In the genomic region with DNA sequence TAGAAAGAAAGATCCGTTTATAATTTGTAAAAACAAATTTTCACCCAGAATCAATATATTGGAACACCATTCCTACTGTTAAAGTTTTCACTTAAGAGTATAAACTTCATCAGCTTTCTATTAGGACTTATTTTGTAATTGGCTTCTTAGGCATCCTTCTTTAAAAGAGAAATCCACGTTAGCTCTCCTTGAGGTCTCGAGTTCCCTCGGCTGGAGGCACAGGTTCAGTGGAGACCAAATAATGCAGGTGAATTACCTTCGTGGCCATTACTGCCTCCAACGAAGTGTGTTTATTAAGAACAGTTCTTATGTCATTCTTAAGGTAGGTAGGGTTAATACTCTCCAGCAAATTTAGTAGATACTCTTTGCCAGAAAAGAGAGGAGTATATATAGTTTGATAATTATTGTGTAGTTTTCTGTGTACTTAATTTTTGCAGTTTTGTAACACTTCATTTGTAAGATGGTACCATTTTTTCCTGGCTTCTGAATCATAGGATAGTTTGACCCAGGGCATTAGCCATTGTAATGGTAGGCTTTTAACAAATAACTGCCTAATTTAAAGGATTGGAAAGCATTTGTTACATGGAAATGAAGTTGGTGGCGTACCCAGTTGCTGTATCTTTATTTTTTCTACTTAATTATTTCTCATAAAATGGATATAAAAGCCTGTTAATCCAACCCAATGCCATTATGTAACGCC, we compare ENCODE assay signal across 8 cellular contexts. TPM values are rescaled to one million over a fixed set of nuclear protein-coding genes. Genes with fewer than 3 reads are reported as not detected.
DNase-seq lines count a peak whose midpoint lies in the region; ATAC-seq and TF ChIP-seq lines count a peak whose summit lies in the region.

No MANE protein-coding gene starts in this region.

- H3K4me3 ChIP-seq in left lung (peak overlapping the region; percentile 95 to 99), thyroid gland (replicated peaks in 1 of 3) (peak overlapping the region in 1 of 3 donors; percentile 88)

- H3K27me3 Mint-ChIP-seq in activated T-cell treated with anti-CD3 and anti-CD28 coated beads, Interleukin-2, amount 50 U/mL, for 24 hours: no peaks in the 10 kb centered on the region

- TF ChIP-seq CTCF in left lung (IDR thresholded peaks at IDR 0.05): no peak
- no peak for TF ChIP-seq CTCF in thyroid gland (IDR thresholded peaks at IDR 0.05)

- TF ChIP-seq POLR2A in thyroid gland (IDR thresholded peaks at IDR 0.05): no peak

- H3K27ac ChIP-seq in adipose tissue (ENCODE audit: low read depth, low read length) (peak overlapping the region; percentile 17), left lung (peak overlapping the region; percentile 89 to 96), thyroid gland (peak overlapping the region; percentile 50 to 76 (median 75))

- H3K36me3 ChIP-seq in left lung (peaks cover 0 to 42% of the 10 kb centered on the region in 2 donors), thyroid gland (peaks cover 28 to 29% of the 10 kb centered on the region in 2 donors)

- ATAC-seq in left lung: no peak
- ATAC-seq in HG03460 (IDR thresholded peaks at IDR 0.05; ENCODE audit: unreplicated experiment): no peak

- peak overlapping the region; percentile 97 for H3K4me3 Mint-ChIP-seq in activated T-cell treated with anti-CD3 and anti-CD28 coated beads, Interleukin-2, amount 50 U/mL, for 24 hours

- peaks cover 25 to 57% of the 10 kb centered on the region in 2 donors for H3K4me1 ChIP-seq in left lung
- peaks cover 17 to 20% of the 10 kb centered on the region in 2 donors for H3K4me1 ChIP-seq in thyroid gland

- H3K9me3 Mint-ChIP-seq in activated T-cell treated with anti-CD3 and anti-CD28 coated beads, Interleukin-2, amount 50 U/mL, for 24 hours: no peaks in the 10 kb centered on the region

- WGBS in adipose tissue, 3 donors: 17 to 41% (median 35%) methylated on average over 8 of the region's 8 CpGs
- 59 to 60% methylated on average over 8 of the region's 8 CpGs for WGBS in thyroid gland, 2 donors

- H3K9me3 ChIP-seq in left lung (no peaks in the 10 kb centered on the region), thyroid gland (no peaks in the 10 kb centered on the region)

- peaks cover 62% of the 10 kb centered on the region for H3K36me3 Mint-ChIP-seq in activated T-cell treated with anti-CD3 and anti-CD28 coated beads, Interleukin-2, amount 50 U/mL, for 24 hours (ENCODE audit: low read depth)

- peaks cover 60% of the 10 kb centered on the region for H3K4me1 Mint-ChIP-seq in activated T-cell treated with anti-CD3 and anti-CD28 coated beads, Interleukin-2, amount 50 U/mL, for 24 hours (ENCODE audit: low read depth)

- intact Hi-C loops in left lung (cut with DNase I) (no loop called here), thyroid gland (cut with DNase I) (loop anchor here (2.0 to 5.0 kb wide), 3 partner anchors 198 to 358 kb away; no protein-coding TSS in a partner anchor)

- peak overlapping the region; percentile 97 for H3K27ac Mint-ChIP-seq in activated T-cell treated with anti-CD3 and anti-CD28 coated beads, Interleukin-2, amount 50 U/mL, for 24 hours

- H3K27me3 ChIP-seq in left lung (no peaks in the 10 kb centered on the region), thyroid gland (no peaks in the 10 kb centered on the region)

- no peak for DNase-seq in activated T-cell treated with anti-CD3 and anti-CD28 coated beads, Interleukin-2, amount 50 U/mL, for 24 hours
- no peak for DNase-seq in activated T-cell treated with anti-CD3 and anti-CD28 coated beads for 4 hours
- no peak for DNase-seq in left lung
- no peak for DNase-seq in thyroid gland
- DNase-seq in COR-L47 (lab: John Stamatoyannopoulos, UW): no peak
- no peak for DNase-seq in hypothalamus (lab: John Stamatoyannopoulos, UW)

RNA-seq across cellular contexts. Expression of gene CALM1, which starts 2.2 kb away (rescaled TPM):
- polyA plus RNA-seq in adipose tissue: 100 to 1,000 TPM; 170 to 442 (median 252) TPM
- 100 to 1,000 TPM; 553 to 556 TPM for total RNA-seq in left lung
- total RNA-seq in thyroid gland: 100 to 1,000 TPM; 262 to 355 (median 294) TPM

Comparison
In these comparisons a context has a peak if more than half of its experiments do, and no peak if none do; other contexts are left out.
1. H3K27ac ChIP-seq: peak in every context shown above with its lines; median percentile 92 in left lung; 75 in thyroid gland; 17 in adipose tissue.